Comparison of ENCODE assay signal across 8 cellular contexts in genomic region chr12:107320031-107320928, GRCh38.
DNase-seq lines count a peak whose midpoint lies in the region; ATAC-seq and TF ChIP-seq lines count a peak whose summit lies in the region.

No MANE protein-coding gene starts in this region.

- no peak for ATAC-seq in HG02642 (IDR thresholded peaks at IDR 0.05; ENCODE audit: poor library complexity, unreplicated experiment)
- ATAC-seq in HG03432 (IDR thresholded peaks at IDR 0.05; ENCODE audit: unreplicated experiment): no peak

- no peak overlapping the region for H2BK12ac ChIP-seq in H9 (ENCODE audit: insufficient read length, low read depth, low read length)

- no peak overlapping the region for H2BK5ac ChIP-seq in H9 (ENCODE audit: insufficient read length, low read length)

- H3K4me1 ChIP-seq in H9 (ENCODE audit: insufficient read depth, low read length): peaks cover 2% of the 10 kb centered on the region; the same call in 1 of the 2 replicates

- peaks cover 77% of the 10 kb centered on the region for H3K27me3 Mint-ChIP-seq in H9 (ENCODE audit: low read depth)

- H3K36me3 Mint-ChIP-seq in H9 (ENCODE audit: insufficient read depth in 1 of 3, low read depth in 3 of 3): no peaks in the 10 kb centered on the region; a peak in 1 of 7 replicates

- H3K18ac ChIP-seq in H9 (ENCODE audit: insufficient read length, low read depth, low read length): no peak overlapping the region

- WGBS in H9 (ENCODE audit: extremely low coverage, insufficient read length, low lambda C conversion rate): no CpG with 5 or more reads among the region's 49 CpGs

- no peak for TF ChIP-seq CTCF in H9 (conservative IDR thresholded peaks at IDR 0.05)

- no peak overlapping the region for H3K27ac Mint-ChIP-seq in H9

- peaks cover 15% of the 10 kb centered on the region; the same call in 1 of the 2 replicates for H3K27me3 ChIP-seq in H9 (ENCODE audit: insufficient read depth, low read length)

- H3K79me2 ChIP-seq in H9 (ENCODE audit: insufficient read depth, low read length): no peaks in the 10 kb centered on the region

- H3K23ac ChIP-seq in H9 (ENCODE audit: insufficient read length, low read depth, low read length): no peak overlapping the region

- peaks cover 5 to 6% of the 10 kb centered on the region in 2 experiments; a peak in 3 of 5 replicates for H3K9me3 Mint-ChIP-seq in H9

- H4K20me1 ChIP-seq in H9 (ENCODE audit: control insufficient read depth, insufficient read depth, insufficient read length): peaks cover 3% of the 10 kb centered on the region

- no peak overlapping the region for H4K5ac ChIP-seq in H9 (ENCODE audit: insufficient read length, low read depth, low read length)

- H3K4me3 ChIP-seq in iPS-18c (ENCODE audit: insufficient read depth, low read depth, low read length): peak overlapping the region; percentile 81

- H4K8ac ChIP-seq in H9 (replicated peaks; ENCODE audit: insufficient read length, low read depth, low read length): no peak overlapping the region

- H4K91ac ChIP-seq in H9 (ENCODE audit: insufficient read length, low read depth, low read length): no peak overlapping the region

- H3T11ph ChIP-seq in H9 (ENCODE audit: low read length): no peak overlapping the region

- no peak overlapping the region for H2AK5ac ChIP-seq in H9 (ENCODE audit: insufficient read length, low read length)

- H3K4me2 ChIP-seq in H9 (ENCODE audit: insufficient read depth, insufficient read length, low read length): peak overlapping the region; percentile 69

- H3K23me2 ChIP-seq in H9 (ENCODE audit: insufficient read length, low read depth, low read length, poor library complexity, severe bottlenecking): peaks cover 35% of the 10 kb centered on the region

- H2BK15ac ChIP-seq in H9 (ENCODE audit: low read depth, low read length): no peak overlapping the region

- no peaks in the 10 kb centered on the region for H3K79me1 ChIP-seq in H9 (ENCODE audit: insufficient read depth, low read depth, low read length, poor library complexity, severe bottlenecking)

- H3K4me3 Mint-ChIP-seq in H9: peak overlapping the region; percentile 83 to 91

- H3K9me3 ChIP-seq in H9 (ENCODE audit: control insufficient read depth, low read depth, low read length) (no peaks in the 10 kb centered on the region), iPS-18c (ENCODE audit: control insufficient read depth, insufficient read depth, low read length) (peaks cover 3% of the 10 kb centered on the region)

- H2BK120ac ChIP-seq in H9 (ENCODE audit: low read depth, low read length, poor library complexity, severe bottlenecking): no peak overlapping the region

- H3K9ac ChIP-seq in H9 (ENCODE audit: extremely low read depth, insufficient read length, low read length): no peak overlapping the region

- DNase-seq in H9 (peak; percentile 87), T follicular helper cell (ENCODE audit: low read depth) (peak; percentile 70), HT-29 (ENCODE audit: low spot score) (no peak)
- peak; percentile 55 for DNase-seq in activated naive CD8-positive, alpha-beta T cell treated with anti-CD3 and anti-CD28 coated beads, Interleukin-2, amount 50 U/mL, for 16 hours (ENCODE audit: low read depth, low spot score)
- peak; percentile 89 for DNase-seq in stimulated activated CD4-positive, alpha-beta T cell treated with anti-CD3 and anti-CD28 coated beads, Interleukin-15, amount 100 ng/mL, for 24 hours

- H2BK20ac ChIP-seq in H9 (ENCODE audit: low read depth, low read length, poor library complexity, severe bottlenecking): no peak overlapping the region

- no peak overlapping the region for H3K4ac ChIP-seq in H9 (ENCODE audit: low read depth, low read length)

- no peak overlapping the region for H3K14ac ChIP-seq in H9 (ENCODE audit: insufficient read depth, low read length)

- H2AFZ ChIP-seq in H9 (ENCODE audit: low read length): no peak overlapping the region

- H3K56ac ChIP-seq in H9 (ENCODE audit: insufficient read length, low read depth, low read length): no peak overlapping the region

- no peak overlapping the region for H3K27ac ChIP-seq in H9 (ENCODE audit: insufficient read length, low read depth, low read length)

- H3K4me1 Mint-ChIP-seq in H9: peaks cover 16 to 22% of the 10 kb centered on the region in 2 experiments
